In genomic region chr1:15243275-15244043, GRCh38 we compare ENCODE assay signal across 17 cellular contexts. TPM values are rescaled to one million over a fixed set of nuclear protein-coding genes. Genes with fewer than 3 reads are reported as not detected.
DNase-seq lines count a peak whose midpoint lies in the region; ATAC-seq and TF ChIP-seq lines count a peak whose summit lies in the region.
"Had no signal": no experiment of that assay in that cellular context is flagged by ENCODE, and none has a peak within 500 bp of the region (broad histone marks: within the 10 kb centered on the region; RNA-seq: fewer than 3 reads in every experiment).

No MANE protein-coding gene starts in this region.

- peaks cover 3 to 50% (median 17%) of the 10 kb centered on the region in 3 donors for H3K4me1 ChIP-seq in gastroesophageal sphincter

- H3K36me3 Mint-ChIP-seq in activated T-cell treated with anti-CD3 and anti-CD28 coated beads, Interleukin-2, amount 50 U/mL, for 4 hours (ENCODE audit: insufficient read depth): no peaks in the 10 kb centered on the region
- peaks cover 7% of the 10 kb centered on the region for H3K36me3 Mint-ChIP-seq in stimulated activated effector memory CD8-positive, alpha-beta T cell treated with anti-CD3 and anti-CD28 coated beads, Interleukin-12 subunit alpha, Interleukin-12 subunit beta, amount 100 ng/mL, for 72 hours

- WGBS in gastroesophageal sphincter (ENCODE audit: low coverage in 1 of 2), 2 donors: 43 to 55% methylated on average over 4 to 7 of the region's 10 CpGs

- DNase-seq in activated T-cell treated with anti-CD3 and anti-CD28 coated beads, Interleukin-2, amount 50 U/mL, for 4 hours: no peak
- no peak for DNase-seq in activated T-cell treated with anti-CD3 and anti-CD28 coated beads, Interleukin-2, amount 50 U/mL, for 1 hour
- peak; percentile 5 to 6 for DNase-seq in NCI-H187 (lab: John Stamatoyannopoulos, UW)
- no peak for DNase-seq in stimulated activated effector memory CD8-positive, alpha-beta T cell treated with anti-CD3 and anti-CD28 coated beads, Interleukin-12 subunit alpha, Interleukin-12 subunit beta, amount 100 ng/mL, for 72 hours (ENCODE audit: low spot score in 2 of 2)
- DNase-seq in KG1 (lab: John Stamatoyannopoulos, UW): no peak
- DNase-seq in NCI-H446 (lab: John Stamatoyannopoulos, UW): no peak
- no peak for DNase-seq in HuH-7 (ENCODE audit: low spot score)
- DNase-seq: DMS 273 treated with DMSO at 0.1 percent for 48 hours, dorsolateral prefrontal cortex, kidney glomerular epithelial cell, MM.1S, NCI-H1436 treated with DMSO at 0.1 percent for 48 hours, NCI-H446 treated with DMSO at 0.1 percent for 48 hours had no signal

- no peak for TF ChIP-seq POLR2A in gastroesophageal sphincter (IDR thresholded peaks at IDR 0.05)

- peaks cover 5% of the 10 kb centered on the region for H3K9me3 Mint-ChIP-seq in activated T-cell treated with anti-CD3 and anti-CD28 coated beads, Interleukin-2, amount 50 U/mL, for 4 hours
- no peaks in the 10 kb centered on the region for H3K9me3 Mint-ChIP-seq in stimulated activated effector memory CD8-positive, alpha-beta T cell treated with anti-CD3 and anti-CD28 coated beads, Interleukin-12 subunit alpha, Interleukin-12 subunit beta, amount 100 ng/mL, for 72 hours

- no peak for TF ChIP-seq EP300 in gastroesophageal sphincter (IDR thresholded peaks at IDR 0.05)

- peak overlapping the region; percentile 41 to 77 (median 51) for H3K27ac ChIP-seq in gastroesophageal sphincter
- H3K27ac ChIP-seq: dorsolateral prefrontal cortex, RWPE1 had no signal

- H3K36me3 ChIP-seq in gastroesophageal sphincter: no peaks in the 10 kb centered on the region

- ATAC-seq in activated T-cell treated with anti-CD3 and anti-CD28 coated beads, Interleukin-2, amount 50 U/mL, for 4 hours: peak; percentile 71 to 74
- peak; percentile 74 for ATAC-seq in gastroesophageal sphincter
- ATAC-seq in stimulated activated effector memory CD8-positive, alpha-beta T cell treated with anti-CD3 and anti-CD28 coated beads, Interleukin-12 subunit alpha, Interleukin-12 subunit beta, amount 100 ng/mL, for 72 hours: peak; percentile 75

- TF ChIP-seq CTCF in gastroesophageal sphincter (IDR thresholded peaks at IDR 0.05): no peak

- H3K4me3 Mint-ChIP-seq in activated T-cell treated with anti-CD3 and anti-CD28 coated beads, Interleukin-2, amount 50 U/mL, for 4 hours: no peak overlapping the region
- H3K4me3 Mint-ChIP-seq in stimulated activated effector memory CD8-positive, alpha-beta T cell treated with anti-CD3 and anti-CD28 coated beads, Interleukin-12 subunit alpha, Interleukin-12 subunit beta, amount 100 ng/mL, for 72 hours: no peak overlapping the region
- H3K4me3 Mint-ChIP-seq: IgD-negative memory B cell, neural crest cell had no signal

- no peak overlapping the region for H3K27ac Mint-ChIP-seq in stimulated activated effector memory CD8-positive, alpha-beta T cell treated with anti-CD3 and anti-CD28 coated beads, Interleukin-12 subunit alpha, Interleukin-12 subunit beta, amount 100 ng/mL, for 72 hours
- H3K27ac Mint-ChIP-seq: IgD-negative memory B cell had no signal

- peaks cover 27% of the 10 kb centered on the region for H3K27me3 Mint-ChIP-seq in activated T-cell treated with anti-CD3 and anti-CD28 coated beads, Interleukin-2, amount 50 U/mL, for 4 hours (ENCODE audit: low read depth)

- H3K4me1 Mint-ChIP-seq in activated T-cell treated with anti-CD3 and anti-CD28 coated beads, Interleukin-2, amount 50 U/mL, for 4 hours (ENCODE audit: low read depth): peaks cover 20% of the 10 kb centered on the region
- H3K4me1 Mint-ChIP-seq in stimulated activated effector memory CD8-positive, alpha-beta T cell treated with anti-CD3 and anti-CD28 coated beads, Interleukin-12 subunit alpha, Interleukin-12 subunit beta, amount 100 ng/mL, for 72 hours: peaks cover 38% of the 10 kb centered on the region

- H3K9me3 ChIP-seq in gastroesophageal sphincter: no peaks in the 10 kb centered on the region

- peaks cover 8% of the 10 kb centered on the region for H3K27me3 ChIP-seq in gastroesophageal sphincter

- H3K4me3 ChIP-seq in gastroesophageal sphincter: no peak overlapping the region
- H3K4me3 ChIP-seq: dorsolateral prefrontal cortex had no signal

RNA-seq across cellular contexts. Expression of gene FHAD1, which starts 3.6 kb away (rescaled TPM):
- under 1 TPM; 0.08 to 0.50 (median 0.20) TPM for total RNA-seq in activated T-cell treated with anti-CD3 and anti-CD28 coated beads, Interleukin-2, amount 50 U/mL, for 4 hours
- 1 to 10 TPM in 1 of 4 donors, not detected in 3; 1.1 TPM for total RNA-seq in gastroesophageal sphincter

Comparison
In these comparisons a context has a peak if more than half of its experiments do, and no peak if none do; other contexts are left out.
1. DNase-seq: peak in NCI-H187 (2 of 2); none in activated T-cell treated with anti-CD3 and anti-CD28 coated beads, Interleukin-2, amount 50 U/mL, for 4 hours (single experiment), activated T-cell treated with anti-CD3 and anti-CD28 coated beads, Interleukin-2, amount 50 U/mL, for 1 hour (single experiment), stimulated activated effector memory CD8-positive, alpha-beta T cell treated with anti-CD3 and anti-CD28 coated beads, Interleukin-12 subunit alpha, Interleukin-12 subunit beta, amount 100 ng/mL, for 72 hours (0 of 2), KG1 (single experiment), NCI-H446 (0 of 2) and HuH-7 (single experiment).
2. Peak in every context shown above with its lines, with median percentiles within 50 percentile points of each other: ATAC-seq.